10 cellular contexts compared by ENCODE assay signal in genomic region chr1:63073530-63074306, GRCh38.
DNase-seq lines count a peak whose midpoint lies in the region; ATAC-seq, FAIRE-seq and TF ChIP-seq lines count a peak whose summit lies in the region.
"Had no signal": no experiment of that assay in that cellular context is flagged by ENCODE, and none has a peak within 500 bp of the region (broad histone marks: within the 10 kb centered on the region; RNA-seq: fewer than 3 reads in every experiment).

No MANE protein-coding gene starts in this region.

- ATAC-seq in Panc1 (peak; percentile 80), gastrocnemius medialis (no peak), HG03439 (IDR thresholded peaks at IDR 0.05; ENCODE audit: unreplicated experiment) (no peak)
- ATAC-seq: activated CD8-positive, alpha-beta T cell treated with anti-CD3 and anti-CD28 coated beads for 36 hours had no signal

- H3K9me3 ChIP-seq in Panc1 (ENCODE audit: control insufficient read depth, insufficient read depth, low read depth, low read length) (0 out of 2 replicates have a peak, but pooled peaks cover 5% of the 10 kb centered on the region), hepatocyte (ENCODE audit: low read depth) (no peaks in the 10 kb centered on the region), gastrocnemius medialis (peaks cover 0 to 4% (median 0%) of the 10 kb centered on the region in 3 donors), Karpas-422 (ENCODE audit: low read length) (no peaks in the 10 kb centered on the region)

- H3K4me3 ChIP-seq in Panc1 (ENCODE audit: low read depth in 2 of 2, low read length in 2 of 2) (peak overlapping the region; percentile 13 to 30; a peak in 3 of 4 replicates), hepatocyte (no peak overlapping the region), gastrocnemius medialis (peak overlapping the region in 1 of 4 donors; percentile 40), Karpas-422 (ENCODE audit: low read length) (no peak overlapping the region)

- intact Hi-C loops in Panc1 (cut with micrococcal nuclease; ENCODE audit: unreplicated experiment), result no loop called here
- intact Hi-C loops in gastrocnemius medialis (cut with DNase I; ENCODE audit: low total_unique reads), result no loop called here

- no peaks in the 10 kb centered on the region for H4K20me1 ChIP-seq in hepatocyte (ENCODE audit: insufficient read depth, poor library complexity, severe bottlenecking)
- H4K20me1 ChIP-seq in Karpas-422 (ENCODE audit: insufficient read depth, low read depth, low read length), result no peaks in the 10 kb centered on the region

- peak overlapping the region; percentile 84 for H3K4me2 ChIP-seq in hepatocyte
- no peak overlapping the region for H3K4me2 ChIP-seq in Karpas-422 (ENCODE audit: low read depth, low read length, poor library complexity, severe bottlenecking)

- TF ChIP-seq POLR2A in GM12891 (IDR thresholded peaks at IDR 0.05; ENCODE audit: low read depth, low read length), result no peak
- no peak for TF ChIP-seq POLR2A in gastrocnemius medialis (IDR thresholded peaks at IDR 0.05)

- H3K9me2 ChIP-seq in hepatocyte (replicated peaks; ENCODE audit: insufficient read depth) (no peaks in the 10 kb centered on the region), Karpas-422 (replicated peaks; ENCODE audit: insufficient read depth, low read length) (no peaks in the 10 kb centered on the region)

- H3K27ac ChIP-seq in Panc1 (ENCODE audit: low read length) (no peak overlapping the region), hepatocyte (no peak overlapping the region), gastrocnemius medialis (no peak overlapping the region), Karpas-422 (ENCODE audit: low read length) (no peak overlapping the region)

- BruUV-seq in Panc1 (replicated peaks; lab: Mats Ljungman, UMichigan), result no TSS peak

- H3K9ac ChIP-seq in Karpas-422 (ENCODE audit: low read length), result no peak overlapping the region

- H3K27me3 ChIP-seq in Panc1 (ENCODE audit: control insufficient read depth, insufficient read depth, low read length) (peaks cover 30% of the 10 kb centered on the region), hepatocyte (peaks cover 42% of the 10 kb centered on the region), gastrocnemius medialis (peaks cover 0 to 32% (median 22%) of the 10 kb centered on the region in 3 donors), Karpas-422 (ENCODE audit: low read length) (no peaks in the 10 kb centered on the region)

- H2AFZ ChIP-seq in hepatocyte (peak overlapping the region; percentile 40), Karpas-422 (ENCODE audit: low read length) (no peak overlapping the region)

- TF ChIP-seq CTCF in Panc1 (IDR thresholded peaks at IDR 0.05) (peak; percentile 49), hepatocyte (IDR thresholded peaks at IDR 0.05; ENCODE audit: poor library complexity) (peak; percentile 33), gastrocnemius medialis (IDR thresholded peaks at IDR 0.05 in 4 of 5, conservative IDR thresholded peaks at IDR 0.05 in 1 of 5) (no peak)

- H3K36me3 ChIP-seq in Panc1 (ENCODE audit: control insufficient read depth, insufficient read depth, low read length) (no peaks in the 10 kb centered on the region), hepatocyte (replicated peaks; ENCODE audit: insufficient read depth, low read depth) (no peaks in the 10 kb centered on the region), gastrocnemius medialis (no peaks in the 10 kb centered on the region), Karpas-422 (ENCODE audit: insufficient read depth, low read length) (no peaks in the 10 kb centered on the region)

- 21% methylated on average over 37 of the region's 39 CpGs for WGBS in hepatocyte (ENCODE audit: low lambda C conversion rate, missing lambda C conversion rate)

- POLR2A ChIA-PET in Panc1 (lab: Charles Lee), result no interaction called here

- DNase-seq in GM12891 (ENCODE audit: insufficient read length, low spot score) (peak; percentile 14), Panc1 (ENCODE audit: low read depth, low spot score) (no peak), hepatocyte (ENCODE audit: low spot score) (peak; percentile 27), putamen (ENCODE audit: low spot score) (peak; percentile 62), MV-4-11 (lab: John Stamatoyannopoulos, UW) (no peak), gastrocnemius medialis (no peak), Karpas-422 (no peak)
- DNase-seq: activated CD8-positive, alpha-beta T cell treated with anti-CD3 and anti-CD28 coated beads for 36 hours; effector CD8-positive, alpha-beta T cell had no signal

- FAIRE-seq in GM12891 (lab: Jason Lieb, UNC), result no peak

- CTCF ChIA-PET in Panc1 (lab: Charles Lee), result no interaction called here

- H3K4me1 ChIP-seq in Panc1 (ENCODE audit: control insufficient read depth, insufficient read depth, low read length) (peaks cover 4% of the 10 kb centered on the region; the same call in 1 of the 2 replicates), hepatocyte (ENCODE audit: insufficient read depth) (no peaks in the 10 kb centered on the region), gastrocnemius medialis (no peaks in the 10 kb centered on the region), Karpas-422 (ENCODE audit: low read length) (no peaks in the 10 kb centered on the region)

- in situ Hi-C loops in Panc1 (cut with HindIII; ENCODE audit: low pct_unique_long_range_greater_than_20kb, low sequenced_read_pairs), result no loop called here
- in situ Hi-C loops in gastrocnemius medialis (cut with MboI; ENCODE audit: low sequenced_read_pairs in 4 of 4), result no loop called here

- H3K79me2 ChIP-seq in hepatocyte (no peaks in the 10 kb centered on the region), Karpas-422 (ENCODE audit: low read length) (no peaks in the 10 kb centered on the region)

TF ChIP-seq in GM12891, 5 proteins besides CTCF, POLR2A, EP300 and RAD21:
- TF ChIP-seq POLR2AphosphoS5 (IDR thresholded peaks at IDR 0.05; ENCODE audit: low read depth, low read length) (no peak), SPI1 (IDR thresholded peaks at IDR 0.05; ENCODE audit: low read depth, low read length) (no peak), POU2F2 (IDR thresholded peaks at IDR 0.05; ENCODE audit: low read depth, low read length) (no peak), TAF1 (IDR thresholded peaks at IDR 0.05; ENCODE audit: low read depth, low read length) (no peak), PAX5 (IDR thresholded peaks at IDR 0.05; ENCODE audit: insufficient read depth, low read length, severe bottlenecking) (no peak)

Comparison
In these comparisons a context has a peak if more than half of its experiments do, and no peak if none do; other contexts are left out.
1. DNase-seq: peak in GM12891 (single experiment), hepatocyte (single experiment) and putamen (single experiment); none in Panc1 (single experiment), MV-4-11 (single experiment), gastrocnemius medialis (0 of 2) and Karpas-422 (single experiment).
2. H3K4me3 ChIP-seq: peak in Panc1 (2 of 2); none in hepatocyte (single experiment) and Karpas-422 (single experiment).
3. CTCF ChIP-seq: peak in Panc1 (single experiment) and hepatocyte (single experiment); none in gastrocnemius medialis (0 of 5).